In the genomic region with DNA sequence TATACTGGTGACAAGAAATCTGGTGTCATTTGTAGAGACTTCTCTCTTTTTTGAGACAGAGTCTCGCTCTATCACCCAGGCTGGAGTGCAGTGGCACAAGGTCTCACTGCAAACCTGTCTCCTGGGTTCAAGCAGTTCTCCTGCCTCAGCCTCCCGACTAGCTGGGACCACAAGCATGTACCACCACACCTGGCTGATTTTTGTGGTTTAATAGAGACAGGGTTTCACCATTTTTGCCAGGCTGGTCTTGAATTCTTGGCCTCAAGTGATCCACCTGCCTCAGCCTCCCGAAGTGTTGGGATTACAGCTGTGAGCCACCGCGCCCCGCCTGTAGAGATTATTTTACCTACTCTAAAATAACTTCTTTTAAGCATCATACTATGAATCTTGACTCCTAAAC, we compare ENCODE assay signal across 1 cellular context.
TF ChIP-seq lines count a peak whose summit lies in the region.

No MANE protein-coding gene starts in this region.

TF ChIP-seq in GM23338, 12 proteins besides CTCF, POLR2A, EP300 and RAD21:
- TF ChIP-seq, protein P1, sequence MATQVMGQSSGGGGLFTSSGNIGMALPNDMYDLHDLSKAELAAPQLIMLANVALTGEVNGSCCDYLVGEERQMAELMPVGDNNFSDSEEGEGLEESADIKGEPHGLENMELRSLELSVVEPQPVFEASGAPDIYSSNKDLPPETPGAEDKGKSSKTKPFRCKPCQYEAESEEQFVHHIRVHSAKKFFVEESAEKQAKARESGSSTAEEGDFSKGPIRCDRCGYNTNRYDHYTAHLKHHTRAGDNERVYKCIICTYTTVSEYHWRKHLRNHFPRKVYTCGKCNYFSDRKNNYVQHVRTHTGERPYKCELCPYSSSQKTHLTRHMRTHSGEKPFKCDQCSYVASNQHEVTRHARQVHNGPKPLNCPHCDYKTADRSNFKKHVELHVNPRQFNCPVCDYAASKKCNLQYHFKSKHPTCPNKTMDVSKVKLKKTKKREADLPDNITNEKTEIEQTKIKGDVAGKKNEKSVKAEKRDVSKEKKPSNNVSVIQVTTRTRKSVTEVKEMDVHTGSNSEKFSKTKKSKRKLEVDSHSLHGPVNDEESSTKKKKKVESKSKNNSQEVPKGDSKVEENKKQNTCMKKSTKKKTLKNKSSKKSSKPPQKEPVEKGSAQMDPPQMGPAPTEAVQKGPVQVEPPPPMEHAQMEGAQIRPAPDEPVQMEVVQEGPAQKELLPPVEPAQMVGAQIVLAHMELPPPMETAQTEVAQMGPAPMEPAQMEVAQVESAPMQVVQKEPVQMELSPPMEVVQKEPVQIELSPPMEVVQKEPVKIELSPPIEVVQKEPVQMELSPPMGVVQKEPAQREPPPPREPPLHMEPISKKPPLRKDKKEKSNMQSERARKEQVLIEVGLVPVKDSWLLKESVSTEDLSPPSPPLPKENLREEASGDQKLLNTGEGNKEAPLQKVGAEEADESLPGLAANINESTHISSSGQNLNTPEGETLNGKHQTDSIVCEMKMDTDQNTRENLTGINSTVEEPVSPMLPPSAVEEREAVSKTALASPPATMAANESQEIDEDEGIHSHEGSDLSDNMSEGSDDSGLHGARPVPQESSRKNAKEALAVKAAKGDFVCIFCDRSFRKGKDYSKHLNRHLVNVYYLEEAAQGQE (IDR thresholded peaks at IDR 0.05; ENCODE audit: unreplicated experiment) = no peak
- TF ChIP-seq EZH2 (IDR thresholded peaks at IDR 0.05; ENCODE audit: low read depth, unreplicated experiment) (no peak), JUNB (IDR thresholded peaks at IDR 0.05; ENCODE audit: unreplicated experiment) (no peak), STAT1 (IDR thresholded peaks at IDR 0.05; ENCODE audit: unreplicated experiment) (no peak), NANOG (IDR thresholded peaks at IDR 0.05; ENCODE audit: borderline replicate concordance) (no peak), POLR2AphosphoS5 (IDR thresholded peaks at IDR 0.05; ENCODE audit: low read depth) (no peak), ZNF331 (CRISPR knock-in tag; IDR thresholded peaks at IDR 0.05; ENCODE audit: low read depth) (no peak), ZNF114 (CRISPR knock-in tag; IDR thresholded peaks at IDR 0.05) (no peak), EZH2phosphoT487 (IDR thresholded peaks at IDR 0.05; ENCODE audit: unreplicated experiment) (no peak), CREB1 (CRISPR knock-in tag; IDR thresholded peaks at IDR 0.05; ENCODE audit: low read depth) (no peak)
- TF ChIP-seq, protein P2, sequence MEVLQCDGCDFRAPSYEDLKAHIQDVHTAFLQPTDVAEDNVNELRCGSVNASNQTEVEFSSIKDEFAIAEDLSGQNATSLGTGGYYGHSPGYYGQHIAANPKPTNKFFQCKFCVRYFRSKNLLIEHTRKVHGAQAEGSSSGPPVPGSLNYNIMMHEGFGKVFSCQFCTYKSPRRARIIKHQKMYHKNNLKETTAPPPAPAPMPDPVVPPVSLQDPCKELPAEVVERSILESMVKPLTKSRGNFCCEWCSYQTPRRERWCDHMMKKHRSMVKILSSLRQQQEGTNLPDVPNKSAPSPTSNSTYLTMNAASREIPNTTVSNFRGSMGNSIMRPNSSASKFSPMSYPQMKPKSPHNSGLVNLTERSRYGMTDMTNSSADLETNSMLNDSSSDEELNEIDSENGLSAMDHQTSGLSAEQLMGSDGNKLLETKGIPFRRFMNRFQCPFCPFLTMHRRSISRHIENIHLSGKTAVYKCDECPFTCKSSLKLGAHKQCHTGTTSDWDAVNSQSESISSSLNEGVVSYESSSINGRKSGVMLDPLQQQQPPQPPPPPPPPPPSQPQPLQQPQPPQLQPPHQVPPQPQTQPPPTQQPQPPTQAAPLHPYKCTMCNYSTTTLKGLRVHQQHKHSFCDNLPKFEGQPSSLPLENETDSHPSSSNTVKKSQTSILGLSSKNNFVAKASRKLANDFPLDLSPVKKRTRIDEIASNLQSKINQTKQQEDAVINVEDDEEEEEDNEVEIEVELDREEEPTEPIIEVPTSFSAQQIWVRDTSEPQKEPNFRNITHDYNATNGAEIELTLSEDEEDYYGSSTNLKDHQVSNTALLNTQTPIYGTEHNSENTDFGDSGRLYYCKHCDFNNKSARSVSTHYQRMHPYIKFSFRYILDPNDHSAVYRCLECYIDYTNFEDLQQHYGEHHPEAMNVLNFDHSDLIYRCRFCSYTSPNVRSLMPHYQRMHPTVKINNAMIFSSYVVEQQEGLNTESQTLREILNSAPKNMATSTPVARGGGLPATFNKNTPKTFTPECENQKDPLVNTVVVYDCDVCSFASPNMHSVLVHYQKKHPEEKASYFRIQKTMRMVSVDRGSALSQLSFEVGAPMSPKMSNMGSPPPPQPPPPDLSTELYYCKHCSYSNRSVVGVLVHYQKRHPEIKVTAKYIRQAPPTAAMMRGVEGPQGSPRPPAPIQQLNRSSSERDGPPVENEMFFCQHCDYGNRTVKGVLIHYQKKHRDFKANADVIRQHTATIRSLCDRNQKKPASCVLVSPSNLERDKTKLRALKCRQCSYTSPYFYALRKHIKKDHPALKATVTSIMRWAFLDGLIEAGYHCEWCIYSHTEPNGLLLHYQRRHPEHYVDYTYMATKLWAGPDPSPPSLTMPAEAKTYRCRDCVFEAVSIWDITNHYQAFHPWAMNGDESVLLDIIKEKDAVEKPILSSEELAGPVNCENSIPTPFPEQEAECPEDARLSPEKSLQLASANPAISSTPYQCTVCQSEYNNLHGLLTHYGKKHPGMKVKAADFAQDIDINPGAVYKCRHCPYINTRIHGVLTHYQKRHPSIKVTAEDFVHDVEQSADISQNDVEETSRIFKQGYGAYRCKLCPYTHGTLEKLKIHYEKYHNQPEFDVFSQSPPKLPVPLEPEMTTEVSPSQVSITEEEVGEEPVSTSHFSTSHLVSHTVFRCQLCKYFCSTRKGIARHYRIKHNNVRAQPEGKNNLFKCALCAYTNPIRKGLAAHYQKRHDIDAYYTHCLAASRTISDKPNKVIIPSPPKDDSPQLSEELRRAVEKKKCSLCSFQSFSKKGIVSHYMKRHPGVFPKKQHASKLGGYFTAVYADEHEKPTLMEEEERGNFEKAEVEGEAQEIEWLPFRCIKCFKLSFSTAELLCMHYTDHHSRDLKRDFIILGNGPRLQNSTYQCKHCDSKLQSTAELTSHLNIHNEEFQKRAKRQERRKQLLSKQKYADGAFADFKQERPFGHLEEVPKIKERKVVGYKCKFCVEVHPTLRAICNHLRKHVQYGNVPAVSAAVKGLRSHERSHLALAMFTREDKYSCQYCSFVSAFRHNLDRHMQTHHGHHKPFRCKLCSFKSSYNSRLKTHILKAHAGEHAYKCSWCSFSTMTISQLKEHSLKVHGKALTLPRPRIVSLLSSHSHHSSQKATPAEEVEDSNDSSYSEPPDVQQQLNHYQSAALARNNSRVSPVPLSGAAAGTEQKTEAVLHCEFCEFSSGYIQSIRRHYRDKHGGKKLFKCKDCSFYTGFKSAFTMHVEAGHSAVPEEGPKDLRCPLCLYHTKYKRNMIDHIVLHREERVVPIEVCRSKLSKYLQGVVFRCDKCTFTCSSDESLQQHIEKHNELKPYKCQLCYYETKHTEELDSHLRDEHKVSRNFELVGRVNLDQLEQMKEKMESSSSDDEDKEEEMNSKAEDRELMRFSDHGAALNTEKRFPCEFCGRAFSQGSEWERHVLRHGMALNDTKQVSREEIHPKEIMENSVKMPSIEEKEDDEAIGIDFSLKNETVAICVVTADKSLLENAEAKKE (CRISPR knock-in tag; IDR thresholded peaks at IDR 0.05) = no peak
- TF ChIP-seq, protein P3, sequence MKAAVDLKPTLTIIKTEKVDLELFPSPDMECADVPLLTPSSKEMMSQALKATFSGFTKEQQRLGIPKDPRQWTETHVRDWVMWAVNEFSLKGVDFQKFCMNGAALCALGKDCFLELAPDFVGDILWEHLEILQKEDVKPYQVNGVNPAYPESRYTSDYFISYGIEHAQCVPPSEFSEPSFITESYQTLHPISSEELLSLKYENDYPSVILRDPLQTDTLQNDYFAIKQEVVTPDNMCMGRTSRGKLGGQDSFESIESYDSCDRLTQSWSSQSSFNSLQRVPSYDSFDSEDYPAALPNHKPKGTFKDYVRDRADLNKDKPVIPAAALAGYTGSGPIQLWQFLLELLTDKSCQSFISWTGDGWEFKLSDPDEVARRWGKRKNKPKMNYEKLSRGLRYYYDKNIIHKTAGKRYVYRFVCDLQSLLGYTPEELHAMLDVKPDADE (IDR thresholded peaks at IDR 0.05) = no peak
